25 cellular contexts compared by ENCODE assay signal in the genomic region with DNA sequence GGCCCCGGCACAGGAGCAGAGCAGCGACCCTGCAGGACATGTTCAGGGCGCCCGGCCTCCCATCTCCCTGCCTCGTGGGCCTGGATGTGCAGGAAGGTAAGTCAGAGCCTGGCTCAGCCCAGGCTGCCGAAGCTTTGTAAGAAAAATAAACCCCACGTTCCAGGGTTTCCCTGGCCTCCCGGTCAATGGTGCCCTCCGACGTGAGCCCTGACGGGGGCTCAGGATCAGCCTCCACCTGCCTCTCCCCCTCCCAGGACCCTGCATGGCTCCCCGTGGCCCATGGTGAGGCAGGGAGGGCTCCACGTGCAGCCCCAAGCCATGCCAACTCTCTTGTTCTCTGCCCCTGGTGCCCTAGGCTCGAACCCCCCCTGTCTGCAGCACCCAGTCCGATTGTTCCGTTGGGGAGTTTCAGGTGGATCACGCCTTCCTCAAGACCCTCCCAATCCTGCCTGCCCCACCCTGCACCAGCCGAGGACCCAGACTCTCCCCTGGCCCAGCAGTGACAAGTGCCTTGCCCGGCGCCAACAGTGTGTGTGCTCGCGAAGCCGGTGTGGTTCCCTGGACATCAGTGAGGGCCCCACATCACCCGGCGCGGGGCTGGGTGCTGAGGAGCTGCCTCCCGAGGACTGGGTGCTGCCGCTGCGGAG.
"Had no signal": no experiment of that assay in that cellular context is flagged by ENCODE, and none has a peak within 500 bp of the region (broad histone marks: within the 10 kb centered on the region; RNA-seq: fewer than 3 reads in every experiment).

No MANE protein-coding gene starts in this region.

- H3K36me3 Mint-ChIP-seq: activated CD8-positive, alpha-beta memory T cell treated with anti-CD3 and anti-CD28 coated beads, Interleukin-2, amount 10 ng/mL, durations not matched to agents 7 days and 5 days; activated naive CD4-positive, alpha-beta T cell treated with anti-CD3 and anti-CD28 coated beads, Interleukin-2, amount 50 U/mL, for 24 hours; WTC11 had no signal

- H3K36me3 ChIP-seq: Peyer's patch had no signal

- H3K27ac ChIP-seq: KMS-11, Peyer's patch, RWPE1 had no signal

- H3K27me3 ChIP-seq: Peyer's patch had no signal

- ATAC-seq: activated CD8-positive, alpha-beta memory T cell treated with anti-CD3 and anti-CD28 coated beads, Interleukin-2, amount 10 ng/mL, durations not matched to agents 7 days and 5 days; T-helper 17 cell had no signal

- H3K9ac ChIP-seq: KMS-11 had no signal

- H3K4me1 ChIP-seq: Peyer's patch had no signal

- H3K9me3 Mint-ChIP-seq: activated naive CD4-positive, alpha-beta T cell treated with anti-CD3 and anti-CD28 coated beads, Interleukin-2, amount 50 U/mL, for 24 hours; activated T-cell treated with anti-CD3 and anti-CD28 coated beads, Interleukin-2, amount 50 U/mL, for 24 hours; activated T-helper 1 cell treated with anti-CD3 and anti-CD28 coated beads, Interleukin-12 subunit alpha, Interleukin-12 subunit beta, Interleukin-2, Interleukin-4 antibody, amounts not matched to agents 30 ng/mL and 10 ng/mL and 1 ng/mL, durations not matched to agents 14 hours and 24 hours and 36 hours; WTC11 had no signal

- DNase-seq: activated CD4-positive, alpha-beta T cell treated with anti-CD3 and anti-CD28 coated beads for 48 hours; activated CD4-positive, alpha-beta T cell treated with anti-CD3 and anti-CD28 coated beads, Interleukin-2, amount 50 U/mL, for 4 hours; activated CD4-positive, CD25-positive, alpha-beta regulatory T cell treated with anti-CD3 and anti-CD28 coated beads, Interleukin-2, amount 50 U/mL, for 72 hours; activated CD8-positive, alpha-beta memory T cell treated with anti-CD3 and anti-CD28 coated beads, Interleukin-2, amount 10 ng/mL, durations not matched to agents 7 days and 5 days; activated effector memory CD4-positive, alpha-beta T cell treated with Interleukin-2 at 50 U/mL for 16 hours; activated naive CD4-positive, alpha-beta T cell; activated T-cell treated with anti-CD3 and anti-CD28 coated beads, Interleukin-2, amount 50 U/mL, for 24 hours; aorta; MM.1S; NCI-H1105; NCI-H1436 treated with DMSO at 0.1 percent for 48 hours; NCI-H187; NCI-H2081 treated with DMSO at 0.1 percent for 48 hours; NCI-H446; NCI-H524; Peyer's patch; SHP77 treated with DMSO at 0.1 percent for 48 hours; T-helper 17 cell; T-helper 9 cell had no signal

- H3K4me3 Mint-ChIP-seq: activated CD8-positive, alpha-beta memory T cell treated with anti-CD3 and anti-CD28 coated beads, Interleukin-2, amount 10 ng/mL, durations not matched to agents 7 days and 5 days; activated naive CD4-positive, alpha-beta T cell treated with anti-CD3 and anti-CD28 coated beads, Interleukin-2, amount 50 U/mL, for 24 hours; activated T-cell treated with anti-CD3 and anti-CD28 coated beads, Interleukin-2, amount 50 U/mL, for 24 hours; activated T-helper 1 cell treated with anti-CD3 and anti-CD28 coated beads, Interleukin-12 subunit alpha, Interleukin-12 subunit beta, Interleukin-2, Interleukin-4 antibody, amounts not matched to agents 30 ng/mL and 10 ng/mL and 1 ng/mL, durations not matched to agents 14 hours and 24 hours and 36 hours; T-helper 17 cell; WTC11 had no signal

- H3K4me2 ChIP-seq: KMS-11 had no signal

- H3K27ac Mint-ChIP-seq: activated CD8-positive, alpha-beta memory T cell treated with anti-CD3 and anti-CD28 coated beads, Interleukin-2, amount 10 ng/mL, durations not matched to agents 7 days and 5 days; activated naive CD4-positive, alpha-beta T cell treated with anti-CD3 and anti-CD28 coated beads, Interleukin-2, amount 50 U/mL, for 24 hours; activated T-cell treated with anti-CD3 and anti-CD28 coated beads, Interleukin-2, amount 50 U/mL, for 24 hours; activated T-helper 1 cell treated with anti-CD3 and anti-CD28 coated beads, Interleukin-12 subunit alpha, Interleukin-12 subunit beta, Interleukin-2, Interleukin-4 antibody, amounts not matched to agents 30 ng/mL and 10 ng/mL and 1 ng/mL, durations not matched to agents 14 hours and 24 hours and 36 hours; T-helper 17 cell; WTC11 had no signal

- H3K4me3 ChIP-seq: Peyer's patch had no signal

- FAIRE-seq: bronchial epithelial cell had no signal

- H3K9me3 ChIP-seq: Peyer's patch had no signal
